Comparison of ENCODE assay signal across 12 cellular contexts in genomic region chr11:9606799-9607510, GRCh38. TPM values are rescaled to one million over a fixed set of nuclear protein-coding genes. Genes with fewer than 3 reads are reported as not detected.
DNase-seq lines count a peak whose midpoint lies in the region; ATAC-seq and TF ChIP-seq lines count a peak whose summit lies in the region.
"Had no signal": no experiment of that assay in that cellular context is flagged by ENCODE, and none has a peak within 500 bp of the region (broad histone marks: within the 10 kb centered on the region; RNA-seq: fewer than 3 reads in every experiment).

No MANE protein-coding gene starts in this region.

- peak overlapping the region; percentile 76 for H3K27ac Mint-ChIP-seq in Caco-2 (ENCODE audit: unreplicated experiment)

- peak overlapping the region; percentile 20 for H3K4me3 Mint-ChIP-seq in Caco-2 (ENCODE audit: unreplicated experiment)

- H3K36me3 ChIP-seq in Caco-2 (ENCODE audit: control insufficient read depth, insufficient read depth, low read length) (no peaks in the 10 kb centered on the region), HCT116 (ENCODE audit: control insufficient read depth in 1 of 2, insufficient read depth in 2 of 2, low read length in 2 of 2) (no peaks in the 10 kb centered on the region), SK-N-SH (replicated peaks in 1 of 2; ENCODE audit: control insufficient read depth in 1 of 2, insufficient read depth in 2 of 2, low read length in 1 of 2) (no peaks in the 10 kb centered on the region), uterus (no peaks in the 10 kb centered on the region)
- H3K36me3 ChIP-seq: adrenal gland had no signal

- TF ChIP-seq RAD21 in HCT116 (IDR thresholded peaks at IDR 0.05; ENCODE audit: low read depth): peak; percentile 61
- TF ChIP-seq RAD21 in SK-N-SH (IDR thresholded peaks at IDR 0.05; ENCODE audit: low read length): peak; percentile 27; the same call in 1 of the 2 replicates

- TF ChIP-seq EP300 in SK-N-SH (IDR thresholded peaks at IDR 0.05; ENCODE audit: borderline replicate concordance in 1 of 2, low read depth in 1 of 2, low read length in 1 of 2): no peak

- TF ChIP-seq POLR2A in HCT116 (IDR thresholded peaks at IDR 0.05; ENCODE audit: borderline replicate concordance, extremely low read depth, insufficient read depth, insufficient read length): no peak
- TF ChIP-seq POLR2A in GM18505 (IDR thresholded peaks at IDR 0.05; ENCODE audit: borderline replicate concordance, extremely low read depth, insufficient read depth, insufficient read length): no peak
- no peak for TF ChIP-seq POLR2A in uterus (IDR thresholded peaks at IDR 0.05)

- WGBS in SK-N-SH (ENCODE audit: low lambda C conversion rate): 67% methylated on average over 7 of the region's 9 CpGs

- DNase-seq in Caco-2: peak; percentile 55 to 62
- DNase-seq in HCT116 (ENCODE audit: low read depth, low spot score): peak; percentile 45
- no peak for DNase-seq in SK-N-SH
- DNase-seq in iPS-NIHi7 (ENCODE audit: extremely low spot score): peak; percentile 37
- no peak for DNase-seq in RKO (ENCODE audit: low spot score)
- DNase-seq in stimulated activated naive CD8-positive, alpha-beta T cell treated with anti-CD3 and anti-CD28 coated beads, Interleukin-15, Interleukin-2, amounts not matched to agents 100 U/mL and 50 U/mL, for 24 hours: no peak
- no peak for DNase-seq in uterus
- DNase-seq: activated T-cell treated with anti-CD3 and anti-CD28 coated beads, Interleukin-2, amount 50 U/mL, for 48 hours; adrenal gland; cerebellar nuclear complex; NCI-H2171 treated with DMSO at 0.1 percent for 48 hours had no signal

- no TSS peak for BruUV-seq in Caco-2 (replicated peaks; lab: Mats Ljungman, UMichigan)
- BruUV-seq in HCT116 (replicated peaks; lab: Mats Ljungman, UMichigan): no TSS peak

- RAD21 ChIA-PET in HCT116 (lab: Charles Lee; ENCODE audit: low non-redundant PET in 1 of 2, low total read pairs in 2 of 2, uncharacterized antibody in 2 of 2, unreplicated experiment in 2 of 2): interaction anchor here in 1 of 2 experiments (1.4 kb wide), 1 partner anchor 142 kb away, joined by 5 read pairs; no protein-coding TSS in a partner anchor

- POLR2A ChIA-PET in Caco-2 (lab: Charles Lee) (no interaction called here), HCT116 (lab: Charles Lee) (interaction anchor here (0.6 kb wide), 1 partner anchor 698 kb away, joined by 4 read pairs; the partner anchor contains the start of gene ADM), SK-N-SH (lab: Yijun Ruan, JAX) (no interaction called here)

- H3K9me2 ChIP-seq in HCT116 (ENCODE audit: insufficient read depth) (no peaks in the 10 kb centered on the region), SK-N-SH (no peaks in the 10 kb centered on the region)

- H3K27me3 Mint-ChIP-seq in Caco-2 (ENCODE audit: insufficient read depth, unreplicated experiment): no peaks in the 10 kb centered on the region

- H2AFZ ChIP-seq in HCT116 (ENCODE audit: low read depth, low read length, poor library complexity, severe bottlenecking): peak overlapping the region; percentile 87
- H2AFZ ChIP-seq in SK-N-SH (ENCODE audit: low read depth): no peak overlapping the region

- H3K27me3 ChIP-seq in Caco-2 (replicated peaks; ENCODE audit: control insufficient read depth, insufficient read depth, low read length): no peaks in the 10 kb centered on the region
- H3K27me3 ChIP-seq in HCT116 (ENCODE audit: insufficient read depth, low read length): no peaks in the 10 kb centered on the region
- H3K27me3 ChIP-seq in SK-N-SH (ENCODE audit: insufficient read depth): no peaks in the 10 kb centered on the region
- H3K27me3 ChIP-seq in uterus: no peaks in the 10 kb centered on the region
- H3K27me3 ChIP-seq: adrenal gland had no signal

- no peaks in the 10 kb centered on the region for H3F3A ChIP-seq in SK-N-SH (replicated peaks; ENCODE audit: insufficient read depth)

- no peak overlapping the region for H3K9ac ChIP-seq in HCT116 (ENCODE audit: low read length)
- H3K9ac ChIP-seq in SK-N-SH: no peak overlapping the region

- H3K79me2 ChIP-seq in HCT116 (ENCODE audit: insufficient read depth, low read length) (no peaks in the 10 kb centered on the region), SK-N-SH (ENCODE audit: insufficient read depth) (no peaks in the 10 kb centered on the region)

- no peaks in the 10 kb centered on the region for H3K9me3 ChIP-seq in Caco-2
- H3K9me3 ChIP-seq in HCT116 (ENCODE audit: control insufficient read depth in 1 of 2, insufficient read depth in 1 of 2, low read depth in 1 of 2, low read length in 2 of 2): no peaks in the 10 kb centered on the region
- H3K9me3 ChIP-seq in SK-N-SH: 0 out of 2 replicates have a peak, but pooled peaks cover 4% of the 10 kb centered on the region
- H3K9me3 ChIP-seq in uterus: no peaks in the 10 kb centered on the region
- H3K9me3 ChIP-seq: adrenal gland had no signal

- peak; percentile 96 for ATAC-seq in HCT116
- ATAC-seq in stimulated activated naive CD8-positive, alpha-beta T cell treated with anti-CD3 and anti-CD28 coated beads, Interleukin-15, Interleukin-2, amounts not matched to agents 100 U/mL and 50 U/mL, for 24 hours: no peak
- no peak for ATAC-seq in GM18505 (IDR thresholded peaks at IDR 0.05; ENCODE audit: unreplicated experiment)

- no peaks in the 10 kb centered on the region for H3K9me3 Mint-ChIP-seq in Caco-2 (ENCODE audit: unreplicated experiment)

- H3K27ac ChIP-seq in HCT116 (ENCODE audit: low read depth, low read length) (no peak overlapping the region), SK-N-SH (ENCODE audit: low read depth in 2 of 2, low read length in 1 of 2) (no peak overlapping the region), uterus (no peak overlapping the region)
- H3K27ac ChIP-seq: adrenal gland had no signal

- H3K4me1 ChIP-seq in Caco-2 (peaks cover 44% of the 10 kb centered on the region), HCT116 (ENCODE audit: control insufficient read depth in 1 of 2, insufficient read depth in 2 of 2, low read length in 2 of 2) (peaks cover 13 to 32% of the 10 kb centered on the region in 2 experiments), SK-N-SH (ENCODE audit: control insufficient read depth in 1 of 2, insufficient read depth in 2 of 2, low read depth in 1 of 2, low read length in 1 of 2) (no peaks in the 10 kb centered on the region), uterus (no peaks in the 10 kb centered on the region)
- H3K4me1 ChIP-seq: adrenal gland had no signal

- H3K36me3 Mint-ChIP-seq in Caco-2 (ENCODE audit: insufficient read depth, unreplicated experiment): peaks cover 14% of the 10 kb centered on the region

- TF ChIP-seq CTCF in Caco-2 (IDR thresholded peaks at IDR 0.05; ENCODE audit: insufficient read depth in 1 of 2, low read depth in 1 of 2, low read length in 1 of 2, severe bottlenecking in 1 of 2, unreplicated experiment in 1 of 2): peak; percentile 35 to 39
- TF ChIP-seq CTCF in HCT116 (IDR thresholded peaks at IDR 0.05 in 2 of 3, conservative IDR thresholded peaks at IDR 0.05 in 1 of 3; ENCODE audit: borderline replicate concordance in 1 of 3, insufficient read depth in 1 of 3, low read depth in 2 of 3, low read length in 2 of 3): peak; percentile 43 to 69 (median 51); a peak in 4 of 6 replicates
- TF ChIP-seq CTCF in SK-N-SH (IDR thresholded peaks at IDR 0.05): no peak
- TF ChIP-seq CTCF in uterus (IDR thresholded peaks at IDR 0.05): no peak

- H3K4me2 ChIP-seq in HCT116 (ENCODE audit: low read length) (peak overlapping the region; percentile 54), SK-N-SH (no peak overlapping the region)

- peaks cover 47% of the 10 kb centered on the region for H3K4me1 Mint-ChIP-seq in Caco-2 (ENCODE audit: low read depth, unreplicated experiment)

- no peaks in the 10 kb centered on the region for H4K20me1 ChIP-seq in HCT116 (ENCODE audit: insufficient read depth)
- H4K20me1 ChIP-seq in SK-N-SH (ENCODE audit: insufficient read depth): no peaks in the 10 kb centered on the region

- H3K4me3 ChIP-seq in Caco-2 (ENCODE audit: low read depth, low read length) (no peak overlapping the region), HCT116 (replicated peaks in 1 of 2; ENCODE audit: low read depth in 1 of 2, low read length in 2 of 2) (no peak overlapping the region), SK-N-SH (ENCODE audit: low read depth in 2 of 2, low read length in 1 of 2) (no peak overlapping the region), uterus (no peak overlapping the region)
- H3K4me3 ChIP-seq: adrenal gland had no signal

- CTCF ChIA-PET in Caco-2 (lab: Charles Lee) (interaction anchor here (0.6 to 1.5 kb wide), 4 partner anchors 99 to 142 kb away, joined by 3 to 7 read pairs (median 3); no protein-coding TSS in a partner anchor), HCT116 (lab: Charles Lee) (interaction anchor here (0.5 to 2.4 kb wide), 10 partner anchors 10 to 647 kb away, joined by 3 to 11 read pairs (median 4); no protein-coding TSS in a partner anchor), SK-N-SH (lab: Yijun Ruan, JAX) (interaction anchor here (0.8 to 1.6 kb wide), 5 partner anchors 10 to 701 kb away, joined by 3 to 5 read pairs (median 3); no protein-coding TSS in a partner anchor)

- intact Hi-C loops in Caco-2 (cut with micrococcal nuclease; ENCODE audit: unreplicated experiment): no loop called here
- intact Hi-C loops in HCT116 (cut with micrococcal nuclease): no loop called here
- intact Hi-C loops in uterus (cut with DNase I; ENCODE audit: low total_unique reads): no loop called here

TF ChIP-seq in HCT116, 20 proteins besides CTCF, POLR2A, EP300 and RAD21 (continues in another document):
- TF ChIP-seq POLR2AphosphoS5 (IDR thresholded peaks at IDR 0.05; ENCODE audit: low read depth, low read length) (no peak), ZFX (IDR thresholded peaks at IDR 0.05) (peak; percentile 38; the same call in 1 of the 2 replicates), CBX3 (IDR thresholded peaks at IDR 0.05; ENCODE audit: low read depth) (peak; percentile 30; the same call in 1 of the 2 replicates)

TF ChIP-seq in SK-N-SH, 30 proteins besides CTCF, POLR2A, EP300 and RAD21 (continues in another document):
- TF ChIP-seq TCF12 (IDR thresholded peaks at IDR 0.05): no peak

RNA-seq across cellular contexts. Expression of gene WEE1, which starts 33.5 kb away (rescaled TPM):
- total RNA-seq in Caco-2 (2022) (108 and 116 TPM in 2 replicates), HCT116 (2021; ENCODE audit: unreplicated experiment) (50.8 TPM), uterus (100 to 1,000 TPM in 1 of 4 donors, 10 to 100 TPM in 3; 30.0 to 105 (median 60.0) TPM)
- polyA plus RNA-seq in HCT116 (2012): 21.3 and 29.3 TPM in 2 replicates
- polyA plus RNA-seq in SK-N-SH (2012; rRNA removed): 16.9 and 20.6 TPM in 2 replicates
- polyA plus RNA-seq in SK-N-SH (2012; cell fraction: cytosol; rRNA removed): 18.0 and 21.1 TPM in 2 replicates
- 27.1 and 54.9 TPM in 2 replicates for polyA plus RNA-seq in SK-N-SH (2012; cell fraction: nucleus; rRNA removed)

RNA-seq across cellular contexts. Expression of gene SWAP70, which starts 56.9 kb away (rescaled TPM):
- 37.0 and 42.4 TPM in 2 replicates for total RNA-seq in Caco-2 (2022)
- total RNA-seq in HCT116 (2021; ENCODE audit: unreplicated experiment): 20.6 TPM
- 7.3 and 7.8 TPM in 2 replicates for polyA plus RNA-seq in HCT116 (2012)
- polyA plus RNA-seq in SK-N-SH (2012; rRNA removed): 10.6 and 11.9 TPM in 2 replicates
- 14.5 and 15.9 TPM in 2 replicates for polyA plus RNA-seq in SK-N-SH (2012; cell fraction: cytosol; rRNA removed)
- polyA plus RNA-seq in SK-N-SH (2012; cell fraction: nucleus; rRNA removed): 3.8 and 7.6 TPM in 2 replicates
- total RNA-seq in uterus: 10 to 100 TPM; 11.5 to 65.6 (median 41.5) TPM

Comparison
In these comparisons a context has a peak if more than half of its experiments do, and no peak if none do; other contexts are left out.
1. DNase-seq: peak in Caco-2 (2 of 2), HCT116 (single experiment) and iPS-NIHi7 (single experiment); none in SK-N-SH (single experiment), RKO (single experiment), stimulated activated naive CD8-positive, alpha-beta T cell treated with anti-CD3 and anti-CD28 coated beads, Interleukin-15, Interleukin-2, amounts not matched to agents 100 U/mL and 50 U/mL, for 24 hours (single experiment) and uterus (0 of 2).
2. CTCF ChIP-seq: peak in Caco-2 (2 of 2) and HCT116 (3 of 3); none in SK-N-SH (single experiment) and uterus (0 of 4).